Comparison of ENCODE assay signal across 1 cellular context in genomic region chr13:99436013-99436412, GRCh38.
TF ChIP-seq lines count a peak whose summit lies in the region.

No MANE protein-coding gene starts in this region.

TF ChIP-seq in HepG2, 621 proteins besides CTCF, POLR2A, EP300 and RAD21:
- TF ChIP-seq ZNF687 (CRISPR knock-in tag; IDR thresholded peaks at IDR 0.05) (no peak), ZNF770 (CRISPR knock-in tag; IDR thresholded peaks at IDR 0.05) (peak; percentile 76), ZNF326 (CRISPR knock-in tag; IDR thresholded peaks at IDR 0.05; ENCODE audit: borderline replicate concordance) (no peak), ZNF572 (CRISPR knock-in tag; IDR thresholded peaks at IDR 0.05) (no peak), ZNF777 (CRISPR knock-in tag; IDR thresholded peaks at IDR 0.05) (no peak), FOSL2 (CRISPR knock-in tag; IDR thresholded peaks at IDR 0.05) (peak; percentile 50)
TF ChIP-seq in HepG2: peak in this region for 2.
